Comparison of ENCODE assay signal across 17 cellular contexts in the genomic region with DNA sequence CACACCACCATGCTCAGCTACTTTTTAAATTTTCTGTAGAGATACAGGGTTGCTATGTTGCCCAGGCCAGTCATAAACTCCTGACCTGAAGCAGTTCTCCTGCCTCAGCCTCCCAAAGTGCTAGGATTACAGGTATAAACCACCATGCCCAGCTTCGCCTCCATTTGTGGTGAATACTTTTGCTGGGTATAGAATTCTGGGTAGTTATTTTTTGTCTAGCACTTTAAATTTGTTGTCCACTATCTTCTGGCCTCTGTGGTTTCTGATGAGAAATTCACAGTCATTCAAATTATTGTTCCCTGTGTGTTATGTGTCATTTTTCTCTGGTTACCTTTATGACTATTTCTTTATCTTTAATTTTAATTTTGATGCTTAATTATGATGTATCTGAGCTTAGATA. TPM values are rescaled to one million over a fixed set of nuclear protein-coding genes. Genes with fewer than 3 reads are reported as not detected.
DNase-seq lines count a peak whose midpoint lies in the region; ATAC-seq, FAIRE-seq and TF ChIP-seq lines count a peak whose summit lies in the region.
"Had no signal": no experiment of that assay in that cellular context is flagged by ENCODE, and none has a peak within 500 bp of the region (broad histone marks: within the 10 kb centered on the region; RNA-seq: fewer than 3 reads in every experiment).

No MANE protein-coding gene starts in this region.

- H3K9me3 ChIP-seq in GM12878 (replicated peaks; ENCODE audit: control insufficient read depth, insufficient read depth, low read length) (peaks cover 30% of the 10 kb centered on the region), esophagus squamous epithelium (peaks cover 0 to 3% (median 0%) of the 10 kb centered on the region in 3 donors)

- H3K27ac ChIP-seq in GM12878 (ENCODE audit: control insufficient read depth, insufficient read depth) = no peak overlapping the region
- no peak overlapping the region for H3K27ac ChIP-seq in esophagus squamous epithelium
- H3K27ac ChIP-seq: BLaER1 treated with 17β-estradiol and CSF1 and Interleukin-3, amounts not matched to agents 10 nM and 100 nM; GM23248 had no signal

- POLR2A ChIA-PET in GM12878 (lab: Charles Lee) = interaction anchor here (1.1 kb wide), 1 partner anchor 17 kb away, joined by 3 read pairs; no protein-coding TSS in a partner anchor
- POLR2A ChIA-PET in activated CD8-positive, alpha-beta T cell treated with anti-CD3 and anti-CD28 coated beads, Interleukin-2, amount 10 ng/mL, durations not matched to agents 7 days and 5 days (lab: Charles Lee) = no interaction called here

- SMC1A ChIA-PET in GM12878 (lab: Charles Lee; ENCODE audit: uncharacterized antibody, unreplicated experiment) = interaction anchor here (1.3 to 1.6 kb wide), 2 partner anchors 40 to 43 kb away, joined by 3 to 5 read pairs; no protein-coding TSS in a partner anchor

- no peak overlapping the region for H3K4me3 Mint-ChIP-seq in activated naive CD8-positive, alpha-beta T cell
- H3K4me3 Mint-ChIP-seq in activated naive CD8-positive, alpha-beta T cell treated with anti-CD3 and anti-CD28 coated beads for 36 hours = no peak overlapping the region
- no peak overlapping the region for H3K4me3 Mint-ChIP-seq in stimulated activated effector memory CD8-positive, alpha-beta T cell treated with anti-CD3 and anti-CD28 coated beads, Interleukin-12 subunit alpha, Interleukin-12 subunit beta, amount 100 ng/mL, for 72 hours
- no peak overlapping the region for H3K4me3 Mint-ChIP-seq in activated CD8-positive, alpha-beta T cell treated with anti-CD3 and anti-CD28 coated beads, Interleukin-2, amount 10 ng/mL, durations not matched to agents 7 days and 5 days
- H3K4me3 Mint-ChIP-seq: CD4-positive, CD25-positive, alpha-beta regulatory T cell had no signal

- TF ChIP-seq EP300 in GM12878 (IDR thresholded peaks at IDR 0.05; ENCODE audit: borderline replicate concordance in 1 of 2, control insufficient read depth in 1 of 2, low read depth in 2 of 2, low read length in 2 of 2) = no peak

- peaks cover 11% of the 10 kb centered on the region for H3K79me2 ChIP-seq in GM12878 (ENCODE audit: control insufficient read depth, insufficient read depth, low read length)

- no peak for FAIRE-seq in GM12878 (lab: Jason Lieb, UNC)
- FAIRE-seq: GM18507, H54 had no signal

- H3K4me2 ChIP-seq in GM12878 (ENCODE audit: control insufficient read depth, insufficient read depth) = no peak overlapping the region
- H3K4me2 ChIP-seq: BLaER1 treated with 17β-estradiol and CSF1 and Interleukin-3, amounts not matched to agents 10 nM and 100 nM had no signal

- intact Hi-C loops in GM12878 (cut with micrococcal nuclease; ENCODE audit: unreplicated experiment) (no loop called here), esophagus squamous epithelium (cut with DNase I) (no loop called here)

- TF ChIP-seq RAD21 in GM12878 (IDR thresholded peaks at IDR 0.05; ENCODE audit: insufficient read depth, low read depth, low read length) = no peak

- no peaks in the 10 kb centered on the region for H4K20me1 ChIP-seq in GM12878 (ENCODE audit: control insufficient read depth, insufficient read depth)
- H4K20me1 ChIP-seq: BLaER1 treated with 17β-estradiol and CSF1 and Interleukin-3, amounts not matched to agents 10 nM and 100 nM had no signal

- H3K4me1 Mint-ChIP-seq in activated naive CD8-positive, alpha-beta T cell (ENCODE audit: low read depth) = peaks cover 42% of the 10 kb centered on the region
- H3K4me1 Mint-ChIP-seq in activated naive CD8-positive, alpha-beta T cell treated with anti-CD3 and anti-CD28 coated beads for 36 hours = peaks cover 33% of the 10 kb centered on the region
- H3K4me1 Mint-ChIP-seq in stimulated activated effector memory CD8-positive, alpha-beta T cell treated with anti-CD3 and anti-CD28 coated beads, Interleukin-12 subunit alpha, Interleukin-12 subunit beta, amount 100 ng/mL, for 72 hours = peaks cover 20% of the 10 kb centered on the region
- H3K4me1 Mint-ChIP-seq in activated CD8-positive, alpha-beta T cell treated with anti-CD3 and anti-CD28 coated beads, Interleukin-2, amount 10 ng/mL, durations not matched to agents 7 days and 5 days (ENCODE audit: low read depth) = peaks cover 55% of the 10 kb centered on the region

- no peak overlapping the region for H2AFZ ChIP-seq in GM12878 (ENCODE audit: control insufficient read depth, low read depth, low read length)
- H2AFZ ChIP-seq: GM23248 had no signal

- H3K9ac ChIP-seq in GM12878 (ENCODE audit: control insufficient read depth, insufficient read depth, low read length) = no peak overlapping the region
- H3K9ac ChIP-seq: BLaER1 treated with 17β-estradiol and CSF1 and Interleukin-3, amounts not matched to agents 10 nM and 100 nM; GM23248 had no signal

- peaks cover 18% of the 10 kb centered on the region for H3K9me3 Mint-ChIP-seq in activated naive CD8-positive, alpha-beta T cell (ENCODE audit: low read depth)
- H3K9me3 Mint-ChIP-seq in activated naive CD8-positive, alpha-beta T cell treated with anti-CD3 and anti-CD28 coated beads for 36 hours = peaks cover 34% of the 10 kb centered on the region
- peaks cover 16% of the 10 kb centered on the region for H3K9me3 Mint-ChIP-seq in stimulated activated effector memory CD8-positive, alpha-beta T cell treated with anti-CD3 and anti-CD28 coated beads, Interleukin-12 subunit alpha, Interleukin-12 subunit beta, amount 100 ng/mL, for 72 hours
- peaks cover 36% of the 10 kb centered on the region for H3K9me3 Mint-ChIP-seq in activated CD8-positive, alpha-beta T cell treated with anti-CD3 and anti-CD28 coated beads, Interleukin-2, amount 10 ng/mL, durations not matched to agents 7 days and 5 days (ENCODE audit: insufficient read depth)

- no peak for ATAC-seq in GM12878
- ATAC-seq in stimulated activated effector memory CD8-positive, alpha-beta T cell treated with anti-CD3 and anti-CD28 coated beads, Interleukin-12 subunit alpha, Interleukin-12 subunit beta, amount 100 ng/mL, for 72 hours = no peak
- no peak for ATAC-seq in activated CD8-positive, alpha-beta T cell treated with anti-CD3 and anti-CD28 coated beads, Interleukin-2, amount 10 ng/mL, durations not matched to agents 7 days and 5 days
- ATAC-seq: HCT116 had no signal

- CTCF ChIA-PET in GM12878 (lab: Yijun Ruan, JAX) = no interaction called here
- CTCF ChIA-PET in activated CD8-positive, alpha-beta T cell treated with anti-CD3 and anti-CD28 coated beads, Interleukin-2, amount 10 ng/mL, durations not matched to agents 7 days and 5 days (lab: Charles Lee) = no interaction called here

- peaks cover 23% of the 10 kb centered on the region for H3K36me3 Mint-ChIP-seq in activated naive CD8-positive, alpha-beta T cell
- H3K36me3 Mint-ChIP-seq in activated naive CD8-positive, alpha-beta T cell treated with anti-CD3 and anti-CD28 coated beads for 36 hours = peaks cover 83% of the 10 kb centered on the region
- peaks cover 67% of the 10 kb centered on the region for H3K36me3 Mint-ChIP-seq in stimulated activated effector memory CD8-positive, alpha-beta T cell treated with anti-CD3 and anti-CD28 coated beads, Interleukin-12 subunit alpha, Interleukin-12 subunit beta, amount 100 ng/mL, for 72 hours
- peaks cover 87% of the 10 kb centered on the region for H3K36me3 Mint-ChIP-seq in activated CD8-positive, alpha-beta T cell treated with anti-CD3 and anti-CD28 coated beads, Interleukin-2, amount 10 ng/mL, durations not matched to agents 7 days and 5 days (ENCODE audit: low read depth)
- H3K36me3 Mint-ChIP-seq: CD4-positive, CD25-positive, alpha-beta regulatory T cell had no signal

- no peaks in the 10 kb centered on the region for H3K27me3 Mint-ChIP-seq in activated naive CD8-positive, alpha-beta T cell
- no peaks in the 10 kb centered on the region for H3K27me3 Mint-ChIP-seq in activated naive CD8-positive, alpha-beta T cell treated with anti-CD3 and anti-CD28 coated beads for 36 hours
- H3K27me3 Mint-ChIP-seq in activated CD8-positive, alpha-beta T cell treated with anti-CD3 and anti-CD28 coated beads, Interleukin-2, amount 10 ng/mL, durations not matched to agents 7 days and 5 days (ENCODE audit: low read depth) = no peaks in the 10 kb centered on the region

- TF ChIP-seq POLR2A in GM12878 (IDR thresholded peaks at IDR 0.05; ENCODE audit: low read depth, low read length) (no peak), esophagus squamous epithelium (IDR thresholded peaks at IDR 0.05) (no peak)

- peaks cover 14 to 32% of the 10 kb centered on the region in 2 experiments for H3K36me3 ChIP-seq in GM12878 (ENCODE audit: control insufficient read depth in 2 of 2, insufficient read depth in 2 of 2, low read length in 1 of 2)
- H3K36me3 ChIP-seq in esophagus squamous epithelium = no peaks in the 10 kb centered on the region

- no peaks in the 10 kb centered on the region for H3K4me1 ChIP-seq in GM12878 (ENCODE audit: control insufficient read depth, insufficient read depth, low read length)
- H3K4me1 ChIP-seq in esophagus squamous epithelium = peaks cover 0 to 8% (median 0%) of the 10 kb centered on the region in 3 donors

- no TSS peak for BruUV-seq in GM12878 (replicated peaks; lab: Mats Ljungman, UMichigan)

- TF ChIP-seq CTCF in GM12878 (IDR thresholded peaks at IDR 0.05 in 2 of 3, conservative IDR thresholded peaks at IDR 0.05 in 1 of 3; ENCODE audit: control insufficient read depth in 2 of 3, extremely low read depth in 1 of 3, insufficient read depth in 1 of 3, low read depth in 3 of 3, low read length in 3 of 3) (no peak), esophagus squamous epithelium (IDR thresholded peaks at IDR 0.05) (no peak)

- RAD21 ChIA-PET in GM12878 (lab: Charles Lee; ENCODE audit: unreplicated experiment) = no interaction called here

- DNase-seq in activated naive CD8-positive, alpha-beta T cell treated with anti-CD3 and anti-CD28 coated beads for 36 hours = no peak
- no peak for DNase-seq in GM12878 (ENCODE audit: low read depth, low spot score)
- DNase-seq in mesenteric fat pad (ENCODE audit: low spot score) = peak; percentile 16
- peak in 1 of 2 donors; percentile 38 for DNase-seq in stimulated activated effector memory CD8-positive, alpha-beta T cell treated with anti-CD3 and anti-CD28 coated beads, Interleukin-12 subunit alpha, Interleukin-12 subunit beta, amount 100 ng/mL, for 72 hours (ENCODE audit: low spot score in 2 of 2)
- no peak for DNase-seq in hepatic stellate cell (ENCODE audit: low spot score)
- no peak for DNase-seq in esophagus squamous epithelium (lab: John Stamatoyannopoulos, UW)
- DNase-seq in activated CD8-positive, alpha-beta T cell treated with anti-CD3 and anti-CD28 coated beads, Interleukin-2, amount 10 ng/mL, durations not matched to agents 7 days and 5 days = no peak
- DNase-seq: ACHN; Calu3; CD4-positive, CD25-positive, alpha-beta regulatory T cell; DMS 273 treated with DMSO at 0.1 percent for 48 hours; GM23248 had no signal

- H3K27me3 ChIP-seq in GM12878 (replicated peaks in 1 of 2; ENCODE audit: control insufficient read depth in 2 of 2, insufficient read depth in 2 of 2, low read length in 1 of 2) = no peaks in the 10 kb centered on the region
- H3K27me3 ChIP-seq in esophagus squamous epithelium = peaks cover 0 to 28% (median 0%) of the 10 kb centered on the region in 4 donors

- in situ Hi-C loops in GM12878 (cut with MboI) = no loop called here

- H3K4me3 ChIP-seq in GM12878 = no peak overlapping the region
- no peak overlapping the region for H3K4me3 ChIP-seq in esophagus squamous epithelium
- H3K4me3 ChIP-seq: BLaER1 treated with 17β-estradiol and CSF1 and Interleukin-3, amounts not matched to agents 10 nM and 100 nM; GM23248 had no signal

- 92% methylated on average over 1 of the region's 1 CpG for WGBS in GM12878 (ENCODE audit: insufficient coverage, insufficient replicate concordance, low lambda C conversion rate, missing lambda C conversion rate)
- 88 to 93% methylated on average over 1 of the region's 1 CpG for WGBS in esophagus squamous epithelium, 2 donors

- peak overlapping the region; percentile 41 for H3K27ac Mint-ChIP-seq in activated naive CD8-positive, alpha-beta T cell
- H3K27ac Mint-ChIP-seq in activated naive CD8-positive, alpha-beta T cell treated with anti-CD3 and anti-CD28 coated beads for 36 hours = no peak overlapping the region
- peak overlapping the region; percentile 12 for H3K27ac Mint-ChIP-seq in stimulated activated effector memory CD8-positive, alpha-beta T cell treated with anti-CD3 and anti-CD28 coated beads, Interleukin-12 subunit alpha, Interleukin-12 subunit beta, amount 100 ng/mL, for 72 hours
- no peak overlapping the region for H3K27ac Mint-ChIP-seq in activated CD8-positive, alpha-beta T cell treated with anti-CD3 and anti-CD28 coated beads, Interleukin-2, amount 10 ng/mL, durations not matched to agents 7 days and 5 days
- H3K27ac Mint-ChIP-seq: CD4-positive, CD25-positive, alpha-beta regulatory T cell had no signal

RNA-seq across cellular contexts. Expression of a gene that starts 57.7 kb away (rescaled TPM):
- 10 to 100 TPM; 58.2 to 61.2 TPM for total RNA-seq in activated naive CD8-positive, alpha-beta T cell treated with anti-CD3 and anti-CD28 coated beads for 36 hours
- total RNA-seq in GM12878 (2013; cell fraction: nucleolus; rRNA removed) = 139 and 145 TPM in 2 replicates
- total RNA-seq in GM12878 (2014; rRNA removed) = 28.6 and 32.5 TPM in 2 replicates
- 22.4 and 25.4 TPM in 2 replicates for total RNA-seq in GM12878 (2014; rRNA removed; fragmentation: Illumina TruSeq; extraction: Trizol)
- 48.9 and 50.3 TPM in 2 replicates for total RNA-seq in GM12878 (2021)
- polyA plus RNA-seq in GM12878 (2011; ENCODE audit: low read depth) = 26.9 TPM
- 16.4 and 22.6 TPM in 2 replicates for polyA plus RNA-seq in GM12878 (2011; rRNA removed)
- polyA plus RNA-seq in GM12878 (2011; cell fraction: cytosol; rRNA removed) = 24.5 and 26.9 TPM in 2 replicates
- 77.4 and 98.6 TPM in 2 replicates for polyA plus RNA-seq in GM12878 (2011; cell fraction: nucleus; rRNA removed)
- polyA plus RNA-seq in GM12878 (2012) = 40.4 and 47.5 TPM in 2 replicates
- polyA plus RNA-seq in GM12878 (2014; fragmentation: Illumina TruSeq; extraction: Trizol) = 18.5 and 24.8 TPM in 2 replicates
- 1 to 10 TPM; 1.6 to 7.2 TPM for polyA plus RNA-seq in GM12878 (2014; fragmentation: Nextera tagmentation; extraction: Ambion mirVana)
- 30.5 and 33.2 TPM in 2 replicates for polyA plus RNA-seq in GM12878 (2014; rRNA removed)
- 10 to 100 TPM; 52.7 to 53.0 TPM for polyA plus RNA-seq in GM12878 (2016; fragmentation: Nextera tagmentation; extraction: Ambion mirVana)
- 26.3 and 28.8 TPM in 2 replicates for polyA minus RNA-seq in GM12878 (2011; rRNA and poly(A)+ RNA removed)
- 10.8 and 14.6 TPM in 2 replicates for polyA minus RNA-seq in GM12878 (2011; cell fraction: cytosol; rRNA and poly(A)+ RNA removed)
- 21.5 and 30.1 TPM in 2 replicates for polyA minus RNA-seq in GM12878 (2011; cell fraction: nucleus; rRNA and poly(A)+ RNA removed)
- 58.5 TPM for total RNA-seq in mesenteric fat pad
- 10 to 100 TPM; 39.1 to 54.6 (median 42.8) TPM for total RNA-seq in esophagus squamous epithelium
- total RNA-seq in activated CD8-positive, alpha-beta T cell treated with anti-CD3 and anti-CD28 coated beads, Interleukin-2, amount 10 ng/mL, durations not matched to agents 7 days and 5 days = 10 to 100 TPM; 62.2 to 62.3 TPM

Comparison
In these comparisons a context has a peak if more than half of its experiments do, and no peak if none do; other contexts are left out.
1. H3K27ac Mint-ChIP-seq: peak in activated naive CD8-positive, alpha-beta T cell (single experiment) and stimulated activated effector memory CD8-positive, alpha-beta T cell treated with anti-CD3 and anti-CD28 coated beads, Interleukin-12 subunit alpha, Interleukin-12 subunit beta, amount 100 ng/mL, for 72 hours (single experiment); none in activated naive CD8-positive, alpha-beta T cell treated with anti-CD3 and anti-CD28 coated beads for 36 hours (single experiment) and activated CD8-positive, alpha-beta T cell treated with anti-CD3 and anti-CD28 coated beads, Interleukin-2, amount 10 ng/mL, durations not matched to agents 7 days and 5 days (single experiment).